13 cellular contexts compared by ENCODE assay signal in the genomic region with DNA sequence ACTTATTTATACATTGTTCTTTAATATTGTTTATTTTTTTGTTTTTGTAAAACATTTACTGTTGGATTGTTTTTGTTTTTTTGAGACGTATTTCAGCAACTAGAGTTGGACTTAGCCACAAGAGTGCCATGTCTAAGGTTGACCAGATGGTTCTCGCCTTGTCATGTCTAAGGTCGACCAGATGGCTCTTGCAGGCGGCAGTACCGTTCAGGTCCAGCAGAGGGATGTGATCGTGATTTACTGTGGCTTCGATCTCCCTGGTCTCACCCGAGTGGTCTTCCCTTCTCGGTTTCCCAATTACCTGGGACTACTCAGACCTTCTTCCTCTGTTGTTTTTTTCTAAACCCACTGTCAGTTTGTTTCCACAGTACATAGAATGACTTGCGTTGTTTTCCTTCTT.
DNase-seq lines count a peak whose midpoint lies in the region; ATAC-seq, FAIRE-seq and TF ChIP-seq lines count a peak whose summit lies in the region.
"Had no signal": no experiment of that assay in that cellular context is flagged by ENCODE, and none has a peak within 500 bp of the region (broad histone marks: within the 10 kb centered on the region; RNA-seq: fewer than 3 reads in every experiment).

No MANE protein-coding gene starts in this region.

- H3K9ac ChIP-seq in GM12878 (ENCODE audit: control insufficient read depth, insufficient read depth, low read length) = no peak overlapping the region
- H3K9ac ChIP-seq: parathyroid adenoma had no signal

- CTCF ChIA-PET in GM12878 (lab: Yijun Ruan, JAX) = no interaction called here

- H3K27ac Mint-ChIP-seq in mesothelial cell of epicardium = no peak overlapping the region

- no peaks in the 10 kb centered on the region for H3K36me3 ChIP-seq in GM12878 (ENCODE audit: control insufficient read depth in 2 of 2, insufficient read depth in 2 of 2, low read length in 1 of 2)
- H3K36me3 ChIP-seq: suprapubic skin had no signal

- no peak for ATAC-seq in GM12878
- ATAC-seq in GM18873 (IDR thresholded peaks at IDR 0.05; ENCODE audit: low FRiP score, unreplicated experiment) = no peak
- ATAC-seq in GM21825 (IDR thresholded peaks at IDR 0.05; ENCODE audit: unreplicated experiment) = no peak
- ATAC-seq in GM19463 (IDR thresholded peaks at IDR 0.05; ENCODE audit: unreplicated experiment) = no peak

- H3K4me1 ChIP-seq in GM12878 (ENCODE audit: control insufficient read depth, insufficient read depth, low read length) = no peaks in the 10 kb centered on the region
- H3K4me1 ChIP-seq: left ventricle myocardium inferior, parathyroid adenoma, suprapubic skin had no signal

- no peak overlapping the region for H3K4me3 ChIP-seq in HFF-Myc (replicated peaks; ENCODE audit: low read depth, low read length)
- no peak overlapping the region for H3K4me3 ChIP-seq in GM12878
- H3K4me3 ChIP-seq: left ventricle myocardium inferior, suprapubic skin had no signal

- TF ChIP-seq CTCF in HFF-Myc (IDR thresholded peaks at IDR 0.05; ENCODE audit: low read depth, low read length, missing control alignments) = peak; percentile 38
- peak in 1 of 3 experiments; percentile 35; a peak in 1 of 6 replicates for TF ChIP-seq CTCF in GM12878 (IDR thresholded peaks at IDR 0.05 in 2 of 3, conservative IDR thresholded peaks at IDR 0.05 in 1 of 3; ENCODE audit: control insufficient read depth in 2 of 3, extremely low read depth in 1 of 3, insufficient read depth in 1 of 3, low read depth in 3 of 3, low read length in 3 of 3)
- peak; percentile 33 for TF ChIP-seq CTCF in mesothelial cell of epicardium (IDR thresholded peaks at IDR 0.05; ENCODE audit: unreplicated experiment)

- in situ Hi-C loops in GM12878 (cut with MboI) = no loop called here

- no peak overlapping the region for H2AFZ ChIP-seq in GM12878 (ENCODE audit: control insufficient read depth, low read depth, low read length)
- H2AFZ ChIP-seq: parathyroid adenoma had no signal

- RAD21 ChIA-PET in GM12878 (lab: Charles Lee; ENCODE audit: unreplicated experiment) = no interaction called here

- SMC1A ChIA-PET in GM12878 (lab: Charles Lee; ENCODE audit: uncharacterized antibody, unreplicated experiment) = no interaction called here

- whole genome bisulfite sequencing in GM12878 (ENCODE audit: insufficient coverage, insufficient replicate concordance, low lambda C conversion rate, missing lambda C conversion rate) = 97% methylated on average over 10 of the region's 10 CpGs

- H3K27me3 Mint-ChIP-seq in mesothelial cell of epicardium (ENCODE audit: low read depth) = no peaks in the 10 kb centered on the region

- no peak overlapping the region for H3K4me3 Mint-ChIP-seq in mesothelial cell of epicardium

- POLR2A ChIA-PET in GM12878 (lab: Charles Lee) = no interaction called here

- H3K4me2 ChIP-seq in GM12878 (ENCODE audit: control insufficient read depth, insufficient read depth) = no peak overlapping the region

- no peak for TF ChIP-seq POLR2A in GM12878 (IDR thresholded peaks at IDR 0.05; ENCODE audit: low read depth, low read length)

- peaks cover 3% of the 10 kb centered on the region; the same call in 2 of the 3 replicates for H3K9me3 ChIP-seq in GM12878 (replicated peaks; ENCODE audit: control insufficient read depth, insufficient read depth, low read length)

- no peak overlapping the region for H3K27ac ChIP-seq in GM12878 (ENCODE audit: control insufficient read depth, insufficient read depth)
- H3K27ac ChIP-seq: left ventricle myocardium inferior, parathyroid adenoma, suprapubic skin had no signal

- intact Hi-C loops in GM12878 (cut with micrococcal nuclease; ENCODE audit: unreplicated experiment) = no loop called here

- H3K27me3 ChIP-seq in GM12878 (replicated peaks in 1 of 2; ENCODE audit: control insufficient read depth in 2 of 2, insufficient read depth in 2 of 2, low read length in 1 of 2) = no peaks in the 10 kb centered on the region
- H3K27me3 ChIP-seq: suprapubic skin had no signal

- no peaks in the 10 kb centered on the region for H4K20me1 ChIP-seq in GM12878 (ENCODE audit: control insufficient read depth, insufficient read depth)

- BruUV-seq in GM12878 (replicated peaks; lab: Mats Ljungman, UMichigan) = TSS peak; percentile 23

- no peaks in the 10 kb centered on the region for H3K79me2 ChIP-seq in GM12878 (ENCODE audit: control insufficient read depth, insufficient read depth, low read length)
- H3K79me2 ChIP-seq: parathyroid adenoma had no signal

- peaks cover 98% of the 10 kb centered on the region for H3K9me3 Mint-ChIP-seq in mesothelial cell of epicardium

- no peak for TF ChIP-seq RAD21 in GM12878 (IDR thresholded peaks at IDR 0.05; ENCODE audit: insufficient read depth, low read depth, low read length)

- H3K36me3 Mint-ChIP-seq in mesothelial cell of epicardium = peaks cover 83% of the 10 kb centered on the region

- peak; percentile 1 for DNase-seq in NOMO-1 treated with DMSO at 0.1 percent for 48 hours (lab: John Stamatoyannopoulos, UW; ENCODE audit: unreplicated experiment)
- no peak for DNase-seq in NOMO-1 (lab: John Stamatoyannopoulos, UW; ENCODE audit: unreplicated experiment in 2 of 2)
- no peak for DNase-seq in HFF-Myc (ENCODE audit: extremely low read depth, low read depth)
- DNase-seq in GM12878 (ENCODE audit: low read depth, low spot score) = no peak
- no peak for DNase-seq in mesothelial cell of epicardium (ENCODE audit: low spot score in 2 of 2, unreplicated experiment in 2 of 2)
- DNase-seq: amygdala; left ventricle myocardium inferior; stimulated activated CD4-positive, alpha-beta T cell treated with anti-CD3 and anti-CD28 coated beads, Interleukin-4, amount 100 ng/mL, for 24 hours had no signal

- no peak for TF ChIP-seq EP300 in GM12878 (IDR thresholded peaks at IDR 0.05; ENCODE audit: borderline replicate concordance in 1 of 2, control insufficient read depth in 1 of 2, low read depth in 2 of 2, low read length in 2 of 2)

- H3K4me1 Mint-ChIP-seq in mesothelial cell of epicardium = no peaks in the 10 kb centered on the region

- no peak for FAIRE-seq in GM12878 (lab: Jason Lieb, UNC)

TF ChIP-seq in GM12878, 131 proteins besides CTCF, POLR2A, EP300 and RAD21 (continues in another document):
- no peak for TF ChIP-seq CHD1 (IDR thresholded peaks at IDR 0.05; ENCODE audit: low read depth, low read length)
- no peak for TF ChIP-seq CBX5 (IDR thresholded peaks at IDR 0.05; ENCODE audit: low read depth)
- no peak for TF ChIP-seq WRNIP1 (IDR thresholded peaks at IDR 0.05; ENCODE audit: borderline replicate concordance, low read depth, low read length)
- TF ChIP-seq, protein P1, sequence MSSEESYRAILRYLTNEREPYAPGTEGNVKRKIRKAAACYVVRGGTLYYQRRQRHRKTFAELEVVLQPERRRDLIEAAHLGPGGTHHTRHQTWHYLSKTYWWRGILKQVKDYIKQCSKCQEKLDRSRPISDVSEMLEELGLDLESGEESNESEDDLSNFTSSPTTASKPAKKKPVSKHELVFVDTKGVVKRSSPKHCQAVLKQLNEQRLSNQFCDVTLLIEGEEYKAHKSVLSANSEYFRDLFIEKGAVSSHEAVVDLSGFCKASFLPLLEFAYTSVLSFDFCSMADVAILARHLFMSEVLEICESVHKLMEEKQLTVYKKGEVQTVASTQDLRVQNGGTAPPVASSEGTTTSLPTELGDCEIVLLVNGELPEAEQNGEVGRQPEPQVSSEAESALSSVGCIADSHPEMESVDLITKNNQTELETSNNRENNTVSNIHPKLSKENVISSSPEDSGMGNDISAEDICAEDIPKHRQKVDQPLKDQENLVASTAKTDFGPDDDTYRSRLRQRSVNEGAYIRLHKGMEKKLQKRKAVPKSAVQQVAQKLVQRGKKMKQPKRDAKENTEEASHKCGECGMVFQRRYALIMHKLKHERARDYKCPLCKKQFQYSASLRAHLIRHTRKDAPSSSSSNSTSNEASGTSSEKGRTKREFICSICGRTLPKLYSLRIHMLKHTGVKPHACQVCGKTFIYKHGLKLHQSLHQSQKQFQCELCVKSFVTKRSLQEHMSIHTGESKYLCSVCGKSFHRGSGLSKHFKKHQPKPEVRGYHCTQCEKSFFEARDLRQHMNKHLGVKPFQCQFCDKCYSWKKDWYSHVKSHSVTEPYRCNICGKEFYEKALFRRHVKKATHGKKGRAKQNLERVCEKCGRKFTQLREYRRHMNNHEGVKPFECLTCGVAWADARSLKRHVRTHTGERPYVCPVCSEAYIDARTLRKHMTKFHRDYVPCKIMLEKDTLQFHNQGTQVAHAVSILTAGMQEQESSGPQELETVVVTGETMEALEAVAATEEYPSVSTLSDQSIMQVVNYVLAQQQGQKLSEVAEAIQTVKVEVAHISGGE (CRISPR knock-in tag; IDR thresholded peaks at IDR 0.05) = no peak
- TF ChIP-seq JUNB (IDR thresholded peaks at IDR 0.05) = no peak
- no peak for TF ChIP-seq SPI1 (IDR thresholded peaks at IDR 0.05; ENCODE audit: borderline replicate concordance, insufficient read depth, low read depth, low read length)
- no peak for TF ChIP-seq ETV6 (conservative IDR thresholded peaks at IDR 0.05 in 1 of 2, IDR thresholded peaks at IDR 0.05 in 1 of 2; ENCODE audit: borderline replicate concordance in 1 of 2, low read depth in 1 of 2)
- no peak for TF ChIP-seq SP1 (IDR thresholded peaks at IDR 0.05; ENCODE audit: low read depth, low read length)
- TF ChIP-seq, protein P2, sequence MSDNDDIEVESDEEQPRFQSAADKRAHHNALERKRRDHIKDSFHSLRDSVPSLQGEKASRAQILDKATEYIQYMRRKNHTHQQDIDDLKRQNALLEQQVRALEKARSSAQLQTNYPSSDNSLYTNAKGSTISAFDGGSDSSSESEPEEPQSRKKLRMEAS (IDR thresholded peaks at IDR 0.05; ENCODE audit: low read depth, low read length) = no peak
- TF ChIP-seq ZNF622 (IDR thresholded peaks at IDR 0.05) = no peak
- no peak for TF ChIP-seq SIN3A (IDR thresholded peaks at IDR 0.05; ENCODE audit: low read depth, low read length)
- TF ChIP-seq, protein P3, sequence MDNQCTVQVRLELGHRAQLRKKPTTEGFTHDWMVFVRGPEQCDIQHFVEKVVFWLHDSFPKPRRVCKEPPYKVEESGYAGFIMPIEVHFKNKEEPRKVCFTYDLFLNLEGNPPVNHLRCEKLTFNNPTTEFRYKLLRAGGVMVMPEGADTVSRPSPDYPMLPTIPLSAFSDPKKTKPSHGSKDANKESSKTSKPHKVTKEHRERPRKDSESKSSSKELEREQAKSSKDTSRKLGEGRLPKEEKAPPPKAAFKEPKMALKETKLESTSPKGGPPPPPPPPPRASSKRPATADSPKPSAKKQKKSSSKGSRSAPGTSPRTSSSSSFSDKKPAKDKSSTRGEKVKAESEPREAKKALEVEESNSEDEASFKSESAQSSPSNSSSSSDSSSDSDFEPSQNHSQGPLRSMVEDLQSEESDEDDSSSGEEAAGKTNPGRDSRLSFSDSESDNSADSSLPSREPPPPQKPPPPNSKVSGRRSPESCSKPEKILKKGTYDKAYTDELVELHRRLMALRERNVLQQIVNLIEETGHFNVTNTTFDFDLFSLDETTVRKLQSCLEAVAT (IDR thresholded peaks at IDR 0.05) = no peak
- TF ChIP-seq LARP7 (IDR thresholded peaks at IDR 0.05) = no peak
- no peak for TF ChIP-seq GABPA (IDR thresholded peaks at IDR 0.05; ENCODE audit: low read depth)
